ENCODE assay signal across 9 cellular contexts in genomic region chr10:124539935-124540641, GRCh38.
DNase-seq lines count a peak whose midpoint lies in the region; ATAC-seq, FAIRE-seq and TF ChIP-seq lines count a peak whose summit lies in the region.
"Had no signal": no experiment of that assay in that cellular context is flagged by ENCODE, and none has a peak within 500 bp of the region (broad histone marks: within the 10 kb centered on the region; RNA-seq: fewer than 3 reads in every experiment).

No MANE protein-coding gene starts in this region.

- BruUV-seq in mammary epithelial cell (replicated peaks; lab: Mats Ljungman, UMichigan) (no TSS peak), HepG2 (replicated peaks; lab: Mats Ljungman, UMichigan) (no TSS peak)

- peak; percentile 68 for DNase-seq in DMS 273 (lab: John Stamatoyannopoulos, UW; ENCODE audit: unreplicated experiment)
- DNase-seq in DMS 273 treated with DMSO at 0.1 percent for 48 hours (lab: John Stamatoyannopoulos, UW) = no peak
- DNase-seq in activated B cell treated with CpG ODN at 0.5 μM for 24 hours = peak; percentile 71
- DNase-seq in mammary epithelial cell = no peak
- DNase-seq in HepG2 (ENCODE audit: low spot score) = peak; percentile 22
- peak; percentile 11 to 61 (median 17) for DNase-seq in stimulated activated CD4-positive, alpha-beta T cell treated with anti-CD3 and anti-CD28 coated beads, TNF-alpha, amount 100 ng/mL, for 48 hours (ENCODE audit: low read depth in 3 of 3)
- no peak for DNase-seq in DMS153 treated with DMSO at 0.1 percent for 48 hours (lab: John Stamatoyannopoulos, UW; ENCODE audit: unreplicated experiment)

- peaks cover 89% of the 10 kb centered on the region for H3K4me1 Mint-ChIP-seq in activated B cell treated with CpG ODN at 0.5 μM for 24 hours

- WGBS in mammary epithelial cell (ENCODE audit: low coverage, missing lambda C conversion rate) = 76% methylated on average over 6 of the region's 26 CpGs
- whole genome bisulfite sequencing in HepG2 (ENCODE audit: low lambda C conversion rate) = 24% methylated on average over 14 of the region's 26 CpGs

- in situ Hi-C loops in mammary epithelial cell (cut with MboI; ENCODE audit: low sequenced_read_pairs in 2 of 2) (loop anchor here (10.0 kb wide), 2 partner anchors 195 to 205 kb away; partner anchors contain the start of gene FAM53B (in 1 of the 2)), HepG2 (cut with HindIII; ENCODE audit: extremely low pct_ligation_motif_present, low pct_unique_long_range_greater_than_20kb) (loop anchor here (5.0 kb wide), 1 partner anchor 202 kb away; the partner anchor contains the start of gene FAM53B)

- peak overlapping the region; percentile 50 for H3K4me3 Mint-ChIP-seq in activated B cell treated with CpG ODN at 0.5 μM for 24 hours

- ATAC-seq in HG03442 (IDR thresholded peaks at IDR 0.05; ENCODE audit: unreplicated experiment) = peak; percentile 42
- peak; percentile 66 for ATAC-seq in activated B cell treated with CpG ODN at 0.5 μM for 24 hours (ENCODE audit: low read depth)
- peak; percentile 88 for ATAC-seq in HepG2

- POLR2A ChIA-PET in activated B cell treated with CpG ODN at 0.5 μM for 24 hours (lab: Charles Lee) (interaction anchor here (0.6 to 9.2 kb wide), 16 partner anchors 8 to 376 kb away, joined by 3 to 134 read pairs (median 4); no protein-coding TSS in a partner anchor), HepG2 (lab: Yijun Ruan, JAX) (no interaction called here)

- dilution Hi-C loops in mammary epithelial cell (cut with HindIII; ENCODE audit: low sequenced_read_pairs) = no loop called here

- no peak overlapping the region for H2AFZ ChIP-seq in mammary epithelial cell (ENCODE audit: low read depth, low read length)
- no peak overlapping the region for H2AFZ ChIP-seq in HepG2 (ENCODE audit: low read length)

- no peak overlapping the region for H3K4me3 ChIP-seq in mammary epithelial cell (replicated peaks in 1 of 3; ENCODE audit: insufficient read depth in 1 of 3, low read depth in 2 of 3, low read length in 3 of 3)
- H3K4me3 ChIP-seq in HepG2 (replicated peaks in 1 of 3; ENCODE audit: insufficient read depth in 1 of 3, low read depth in 2 of 3, low read length in 3 of 3) = peak overlapping the region in 1 of 3 experiments; percentile 1; a peak in 1 of 6 replicates

- H3K27me3 Mint-ChIP-seq in activated B cell treated with CpG ODN at 0.5 μM for 24 hours = no peaks in the 10 kb centered on the region

- peak overlapping the region; percentile 82 for H3K27ac Mint-ChIP-seq in activated B cell treated with CpG ODN at 0.5 μM for 24 hours

- no peak for TF ChIP-seq POLR2A in HepG2 (IDR thresholded peaks at IDR 0.05; ENCODE audit: insufficient read depth in 1 of 2, low read depth in 2 of 2, low read length in 2 of 2)

- H3K36me3 ChIP-seq in mammary epithelial cell (ENCODE audit: insufficient read depth, low read length) (no peaks in the 10 kb centered on the region), HepG2 (replicated peaks in 1 of 2; ENCODE audit: control insufficient read depth in 1 of 2, insufficient read depth in 2 of 2, low read length in 2 of 2) (no peaks in the 10 kb centered on the region)

- no peaks in the 10 kb centered on the region for H4K20me1 ChIP-seq in mammary epithelial cell (ENCODE audit: insufficient read depth, low read length)
- no peaks in the 10 kb centered on the region for H4K20me1 ChIP-seq in HepG2 (ENCODE audit: insufficient read depth, low read length)

- no peaks in the 10 kb centered on the region for H3K27me3 ChIP-seq in mammary epithelial cell (ENCODE audit: insufficient read depth, low read length)
- peaks cover 0 to 1% of the 10 kb centered on the region in 2 experiments; a peak in 1 of 5 replicates for H3K27me3 ChIP-seq in HepG2 (ENCODE audit: control insufficient read depth in 1 of 2, insufficient read depth in 2 of 2, low read length in 2 of 2)

- H3K4me2 ChIP-seq in mammary epithelial cell (ENCODE audit: insufficient read depth, low read depth, low read length) (no peak overlapping the region), HepG2 (ENCODE audit: low read depth, low read length) (peak overlapping the region; percentile 69)

- TF ChIP-seq CTCF in activated B cell treated with CpG ODN at 0.5 μM for 24 hours (IDR thresholded peaks at IDR 0.05) = no peak
- TF ChIP-seq CTCF in mammary epithelial cell (conservative IDR thresholded peaks at IDR 0.05 in 1 of 2, IDR thresholded peaks at IDR 0.05 in 1 of 2; ENCODE audit: extremely low read depth in 1 of 2, insufficient read depth in 1 of 2, low read depth in 1 of 2, low read length in 2 of 2) = peak; percentile 25 to 56
- peak; percentile 97 for TF ChIP-seq CTCF in HepG2 (CRISPR knock-in tag; IDR thresholded peaks at IDR 0.05)

- no peak for TF ChIP-seq EP300 in HepG2 (IDR thresholded peaks at IDR 0.05; ENCODE audit: low read depth in 2 of 2, low read length in 2 of 2)
- TF ChIP-seq EP300 in HepG2 (CRISPR knock-in tag; IDR thresholded peaks at IDR 0.05; ENCODE audit: borderline replicate concordance) = no peak

- H3K36me3 Mint-ChIP-seq in activated B cell treated with CpG ODN at 0.5 μM for 24 hours (ENCODE audit: low read depth) = no peaks in the 10 kb centered on the region

- H3K9me3 Mint-ChIP-seq in activated B cell treated with CpG ODN at 0.5 μM for 24 hours = no peaks in the 10 kb centered on the region

- FAIRE-seq in HepG2 (lab: Jason Lieb, UNC) = no peak
- FAIRE-seq: A204.1 had no signal

- no peak overlapping the region for H3K27ac ChIP-seq in mammary epithelial cell (ENCODE audit: insufficient read depth, low read depth, low read length)
- no peak overlapping the region for H3K27ac ChIP-seq in HepG2 (ENCODE audit: extremely low read length, insufficient read depth, low read length)

- no peaks in the 10 kb centered on the region for H3K9me3 ChIP-seq in mammary epithelial cell (replicated peaks; ENCODE audit: insufficient read depth, low read length)
- no peaks in the 10 kb centered on the region for H3K9me3 ChIP-seq in HepG2 (ENCODE audit: low read length)

- peak; percentile 95 for TF ChIP-seq RAD21 in HepG2 (CRISPR knock-in tag; IDR thresholded peaks at IDR 0.05)

- H3K79me2 ChIP-seq in mammary epithelial cell (ENCODE audit: insufficient read depth, low read length) (no peaks in the 10 kb centered on the region), HepG2 (ENCODE audit: insufficient read depth, low read length) (no peaks in the 10 kb centered on the region)

- H3K9ac ChIP-seq in mammary epithelial cell (ENCODE audit: insufficient read depth, low read length) (no peak overlapping the region), HepG2 (ENCODE audit: insufficient read depth, low read depth, low read length) (no peak overlapping the region)

- H3K4me1 ChIP-seq in mammary epithelial cell (ENCODE audit: insufficient read depth, low read length) (peaks cover 7% of the 10 kb centered on the region), HepG2 (ENCODE audit: insufficient read depth, low read length) (peaks cover 10% of the 10 kb centered on the region; the same call in 1 of the 2 replicates)

- CTCF ChIA-PET in activated B cell treated with CpG ODN at 0.5 μM for 24 hours (lab: Charles Lee) = interaction anchor here (0.6 to 15.9 kb wide), 15 partner anchors 10 to 208 kb away, joined by 3 to 307 read pairs (median 3); partner anchors contain the start of gene FAM53B
- CTCF ChIA-PET in mammary epithelial cell (lab: Charles Lee; ENCODE audit: low non-redundant PET) = no interaction called here
- CTCF ChIA-PET in HepG2 (lab: Yijun Ruan, JAX; ENCODE audit: low intra/inter-chr PET ratio, low total read pairs) = interaction anchor here (1.6 to 2.5 kb wide), 4 partner anchors 26 to 205 kb away, joined by 6 to 21 read pairs (median 10); no protein-coding TSS in a partner anchor

- intact Hi-C loops in activated B cell treated with CpG ODN at 0.5 μM for 24 hours (cut with micrococcal nuclease) (loop anchor here (1.0 to 10.0 kb wide), 7 partner anchors 47 to 525 kb away; no protein-coding TSS in a partner anchor), mammary epithelial cell (cut with micrococcal nuclease) (loop anchor here (1.0 to 10.0 kb wide), 3 partner anchors 87 to 445 kb away; no protein-coding TSS in a partner anchor), HepG2 (cut with micrococcal nuclease; ENCODE audit: unreplicated experiment) (loop anchor here (2.0 kb wide), 2 partner anchors 25 to 67 kb away; no protein-coding TSS in a partner anchor)

TF ChIP-seq in HepG2, 621 proteins besides CTCF, POLR2A, EP300 and RAD21 (continues in another document):
- TF ChIP-seq AGO1 (IDR thresholded peaks at IDR 0.05; ENCODE audit: low read depth, low read length, poor library complexity, severe bottlenecking) (peak; percentile 36), HNF4G (IDR thresholded peaks at IDR 0.05; ENCODE audit: borderline replicate concordance, low read depth, low read length) (no peak), HNF4G (CRISPR knock-in tag; IDR thresholded peaks at IDR 0.05; ENCODE audit: borderline replicate concordance, low read depth) (0 out of 2 replicates have a peak, but pooled peaks have one; percentile 44), DNMT1 (CRISPR knock-in tag; IDR thresholded peaks at IDR 0.05) (0 out of 2 replicates have a peak, but pooled peaks have one; percentile 19), CBX2 (IDR thresholded peaks at IDR 0.05; ENCODE audit: low read depth, low read length) (no peak), CBX2 (CRISPR knock-in tag; IDR thresholded peaks at IDR 0.05; ENCODE audit: low read depth) (no peak), PCBP2 (optimal IDR thresholded peaks at IDR 0.05; ENCODE audit: low read depth, low read length, poor library complexity, severe bottlenecking) (no peak), REPIN1 (CRISPR knock-in tag; IDR thresholded peaks at IDR 0.05; ENCODE audit: borderline replicate concordance, low read depth) (peak; percentile 32; the same call in 1 of the 2 replicates), FOXK2 (IDR thresholded peaks at IDR 0.05) (no peak), HNRNPLL (IDR thresholded peaks at IDR 0.05; ENCODE audit: low read depth, low read length, poor library complexity, severe bottlenecking) (peak; percentile 43), BHLHE40 (IDR thresholded peaks at IDR 0.05; ENCODE audit: low read length) (0 out of 2 replicates have a peak, but pooled peaks have one; percentile 10), GABPB1 (CRISPR knock-in tag; IDR thresholded peaks at IDR 0.05) (peak; percentile 47), ZNF503 (CRISPR knock-in tag; IDR thresholded peaks at IDR 0.05) (no peak)

Comparison
In these comparisons a context has a peak if more than half of its experiments do, and no peak if none do; other contexts are left out.
1. DNase-seq: peak in DMS 273 (single experiment), activated B cell treated with CpG ODN at 0.5 μM for 24 hours (single experiment), HepG2 (single experiment) and stimulated activated CD4-positive, alpha-beta T cell treated with anti-CD3 and anti-CD28 coated beads, TNF-alpha, amount 100 ng/mL, for 48 hours (3 of 3); none in DMS 273 treated with DMSO at 0.1 percent for 48 hours (single experiment), mammary epithelial cell (single experiment) and DMS153 treated with DMSO at 0.1 percent for 48 hours (single experiment).
2. Peak in every context shown above with its lines, with median percentiles within 50 percentile points of each other: ATAC-seq.